Comparison of ENCODE assay signal across 8 cellular contexts in the genomic region with DNA sequence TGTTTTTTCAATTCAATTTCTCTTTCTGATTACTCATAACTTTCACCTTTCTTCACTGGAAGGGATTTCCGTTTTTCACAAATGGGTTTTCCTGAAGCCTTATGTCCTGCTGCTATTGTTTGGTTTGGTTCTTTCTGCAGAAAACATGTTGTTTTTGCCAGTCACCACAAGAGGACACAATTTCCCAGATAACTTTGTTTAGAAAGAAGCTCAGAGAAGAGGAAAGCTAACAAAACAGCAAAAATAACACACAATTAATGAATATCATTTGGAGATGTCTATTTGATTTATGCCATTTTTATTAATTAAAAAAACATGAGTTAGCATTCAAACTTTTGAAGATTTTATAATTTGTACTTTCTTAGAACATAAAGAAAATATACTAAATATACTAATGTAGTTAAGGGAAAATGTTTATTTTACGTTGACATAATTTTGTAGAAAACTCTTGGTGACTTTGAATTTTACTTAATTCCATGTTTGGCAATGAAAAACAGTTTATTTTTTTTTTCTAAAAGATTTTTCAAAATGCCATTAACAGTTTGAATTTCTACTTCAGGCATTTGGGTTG. TPM values are rescaled to one million over a fixed set of nuclear protein-coding genes. Genes with fewer than 3 reads are reported as not detected.
DNase-seq lines count a peak whose midpoint lies in the region; ATAC-seq and TF ChIP-seq lines count a peak whose summit lies in the region.

No MANE protein-coding gene starts in this region.

- DNase-seq in EH (ENCODE audit: low read depth) (peak; percentile 59), NCI-H1092 (lab: John Stamatoyannopoulos, UW) (peak; percentile 22), ascending aorta (ENCODE audit: low spot score in 2 of 2) (no peak), lung microvascular endothelial cell (ENCODE audit: low read depth in 2 of 2) (peak; percentile 45 to 51), ureter (ENCODE audit: low spot score) (no peak), transverse colon (no peak), posterior cingulate gyrus (no peak)

- H3K9me3 ChIP-seq in ascending aorta (no peaks in the 10 kb centered on the region), transverse colon (no peaks in the 10 kb centered on the region)

- no peak for TF ChIP-seq EP300 in transverse colon (IDR thresholded peaks at IDR 0.05; ENCODE audit: low read depth)

- H3K36me3 ChIP-seq in ascending aorta = no peaks in the 10 kb centered on the region
- no peaks in the 10 kb centered on the region for H3K36me3 ChIP-seq in transverse colon

- no peak for ATAC-seq in GM21723 (IDR thresholded peaks at IDR 0.05; ENCODE audit: unreplicated experiment)

- H3K4me1 ChIP-seq in ascending aorta (peaks cover 0 to 4% of the 10 kb centered on the region in 2 donors), transverse colon (peaks cover 0 to 14% (median 6%) of the 10 kb centered on the region in 4 donors)

- no peak overlapping the region for H3K27ac ChIP-seq in ascending aorta
- no peak overlapping the region for H3K27ac ChIP-seq in transverse colon

- no peak for TF ChIP-seq POLR2A in transverse colon (IDR thresholded peaks at IDR 0.05)

- H3K27me3 ChIP-seq in ascending aorta (no peaks in the 10 kb centered on the region), transverse colon (peaks cover 70% of the 10 kb centered on the region)

- TF ChIP-seq CTCF in ascending aorta (IDR thresholded peaks at IDR 0.05) (peak in 2 of 3 experiments; percentile 37 to 49), transverse colon (IDR thresholded peaks at IDR 0.05) (peak in 2 of 5 experiments; percentile 10 to 19)

- WGBS in transverse colon (ENCODE audit: low coverage in 1 of 2), 2 donors = 36 to 42% methylated on average over 2 of the region's 2 CpGs

- in situ Hi-C loops in transverse colon (cut with MboI; ENCODE audit: low pct_ligation_motif_present in 1 of 4, low pct_unique_long_range_greater_than_20kb in 1 of 4, low sequenced_read_pairs in 3 of 4) = no loop called here

- intact Hi-C loops in ascending aorta (cut with DNase I) (loop anchor here (5.0 kb wide), 1 partner anchor 540 kb away; no protein-coding TSS in a partner anchor), transverse colon (cut with DNase I; ENCODE audit: low total_unique reads) (no loop called here), posterior cingulate gyrus (cut with DNase I) (loop anchor here (2.0 to 5.0 kb wide), 2 partner anchors 321 to 545 kb away; no protein-coding TSS in a partner anchor)

- H3K4me3 ChIP-seq in ascending aorta = no peak overlapping the region
- H3K4me3 ChIP-seq in transverse colon = no peak overlapping the region

RNA-seq across cellular contexts. Expression of a gene that starts 4.7 kb away (rescaled TPM):
- total RNA-seq in ascending aorta (2.0 TPM), lung microvascular endothelial cell (0.44 TPM in 1 of 2 replicates, not detected in the other), ureter (3.7 TPM), transverse colon (under 1 TPM in 2 of 4 donors, not detected in 2; 0.41 to 0.64 TPM)

RNA-seq across cellular contexts. Expression of a gene that starts 23.1 kb away (rescaled TPM):
- not detected for total RNA-seq in ascending aorta
- total RNA-seq in lung microvascular endothelial cell = not detected in 2 replicates
- 0.86 TPM for total RNA-seq in ureter
- not detected for total RNA-seq in transverse colon

Comparison
In these comparisons a context has a peak if more than half of its experiments do, and no peak if none do; other contexts are left out.
1. DNase-seq: peak in EH (single experiment), NCI-H1092 (single experiment) and lung microvascular endothelial cell (2 of 2); none in ascending aorta (0 of 2), ureter (single experiment), transverse colon (single experiment) and posterior cingulate gyrus (0 of 10).